8 cellular contexts compared by ENCODE assay signal in genomic region chr1:206685749-206686485, GRCh38. TPM values are rescaled to one million over a fixed set of nuclear protein-coding genes. Genes with fewer than 3 reads are reported as not detected.
DNase-seq lines count a peak whose midpoint lies in the region; ATAC-seq and TF ChIP-seq lines count a peak whose summit lies in the region.

No MANE protein-coding gene starts in this region.

- H3K27me3 ChIP-seq in RWPE2 (ENCODE audit: insufficient read depth, poor library complexity, severe bottlenecking) (no peaks in the 10 kb centered on the region), rectal smooth muscle tissue (ENCODE audit: control insufficient read depth, insufficient read depth, low read length) (peaks cover 2% of the 10 kb centered on the region)

- H3K36me3 ChIP-seq in RWPE2 (ENCODE audit: low read depth) (no peaks in the 10 kb centered on the region), rectal smooth muscle tissue (ENCODE audit: control insufficient read depth, insufficient read depth, low read length) (no peaks in the 10 kb centered on the region)

- H3K4me3 ChIP-seq in RWPE2 (ENCODE audit: severe bottlenecking) (peak overlapping the region; percentile 63), rectal smooth muscle tissue (ENCODE audit: low read length) (peak overlapping the region; percentile 72)

- ATAC-seq in HG03039 (IDR thresholded peaks at IDR 0.05; ENCODE audit: unreplicated experiment) (peak; percentile 28), RWPE2 (ENCODE audit: low read depth) (peak; percentile 78), left cardiac atrium (peak; percentile 59 to 71)

- no peak for TF ChIP-seq CTCF in RWPE2 (IDR thresholded peaks at IDR 0.05; ENCODE audit: poor library complexity, severe bottlenecking)

- peak overlapping the region; percentile 73 for H3K9ac ChIP-seq in rectal smooth muscle tissue (ENCODE audit: low read length)

- H3K9me3 ChIP-seq in RWPE2 (ENCODE audit: severe bottlenecking), result no peaks in the 10 kb centered on the region

- intact Hi-C loops in left cardiac atrium (cut with DNase I), result loop anchor here in 1 of 2 donors (2.0 to 5.0 kb wide), 2 partner anchors 19 to 36 kb away; no protein-coding TSS in a partner anchor

- peaks cover 18% of the 10 kb centered on the region for H3K4me1 ChIP-seq in RWPE2 (ENCODE audit: insufficient read depth, poor library complexity, severe bottlenecking)
- H3K4me1 ChIP-seq in rectal smooth muscle tissue (ENCODE audit: control insufficient read depth, insufficient read depth, low read length), result peaks cover 37% of the 10 kb centered on the region

- H3K27ac ChIP-seq in RWPE2 (ENCODE audit: poor library complexity, severe bottlenecking), result peak overlapping the region; percentile 77
- peak overlapping the region; percentile 90 for H3K27ac ChIP-seq in rectal smooth muscle tissue (ENCODE audit: low read depth, low read length)

- DNase-seq in NCI-H1092 (lab: John Stamatoyannopoulos, UW), result peak; percentile 35
- no peak for DNase-seq in NCI-H1092 treated with DMSO at 0.1 percent for 48 hours (lab: John Stamatoyannopoulos, UW)
- no peak for DNase-seq in RWPE2 (ENCODE audit: low spot score)
- DNase-seq in amniotic epithelial cell (ENCODE audit: low read depth), result peak; percentile 75
- DNase-seq in left cardiac atrium, result peak; percentile 69
- no peak for DNase-seq in NCI-H2107 (lab: John Stamatoyannopoulos, UW)

RNA-seq across cellular contexts. Expression of gene MAPKAPK2, which starts 1.2 kb away (rescaled TPM):
- 100 to 1,000 TPM; 154 to 219 TPM for total RNA-seq in left cardiac atrium

RNA-seq across cellular contexts. Expression of gene DYRK3, which starts 50.6 kb away (rescaled TPM):
- 10 to 100 TPM; 12.4 to 18.7 TPM for total RNA-seq in left cardiac atrium

Comparison
In these comparisons a context has a peak if more than half of its experiments do, and no peak if none do; other contexts are left out.
1. DNase-seq: peak in NCI-H1092 (single experiment), amniotic epithelial cell (single experiment) and left cardiac atrium (single experiment); none in NCI-H1092 treated with DMSO at 0.1 percent for 48 hours (single experiment), RWPE2 (single experiment) and NCI-H2107 (single experiment).
2. ATAC-seq: peak in every context shown above with its lines; median percentile 78 in RWPE2; 65 in left cardiac atrium; 28 in HG03039.